ENCODE assay signal across 21 cellular contexts in the genomic region with DNA sequence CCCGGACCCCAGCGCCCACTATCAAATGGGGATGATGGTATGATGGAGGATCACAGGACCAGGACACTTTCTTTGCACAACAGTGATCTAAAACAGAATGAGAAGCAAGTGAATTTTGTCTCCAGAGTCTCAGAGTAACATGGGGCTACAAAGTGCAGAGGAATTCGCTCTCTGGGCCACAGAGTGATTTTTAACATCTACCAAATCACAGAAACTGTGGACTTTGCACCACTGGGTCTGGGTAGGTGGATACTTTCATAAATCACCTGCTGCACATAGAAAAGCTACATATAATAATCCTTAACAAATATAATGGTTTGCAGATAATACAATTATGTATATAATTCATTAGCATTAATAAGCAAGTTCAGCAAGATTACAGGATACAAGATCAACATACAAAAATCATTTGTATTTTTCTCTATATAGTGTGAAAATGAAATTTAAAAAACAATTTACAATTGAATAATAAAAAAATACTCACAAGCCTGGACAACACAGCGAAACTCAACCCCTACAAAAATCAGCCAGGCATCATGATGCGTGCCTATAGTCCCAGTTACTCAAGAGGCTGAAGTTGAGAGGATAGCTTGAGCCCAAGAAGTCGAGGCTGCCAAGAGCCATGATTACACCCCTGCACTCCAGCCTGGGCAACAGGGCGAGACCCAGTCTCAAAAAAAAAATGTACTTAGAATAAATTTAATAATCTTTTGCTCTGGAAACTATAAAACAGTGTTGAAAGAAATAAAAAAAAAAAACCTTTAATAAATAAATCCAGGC.
"Had no signal": no experiment of that assay in that cellular context is flagged by ENCODE, and none has a peak within 500 bp of the region (broad histone marks: within the 10 kb centered on the region; RNA-seq: fewer than 3 reads in every experiment).

No MANE protein-coding gene starts in this region.

- H3K9me3 ChIP-seq: MG63, SJSA1 had no signal

- H3K27ac ChIP-seq: SJSA1, SK-N-MC had no signal

- DNase-seq: IMR-90, Karpas-422, KG1, MG63, NCI-H1092, NCI-H1105 treated with DMSO at 0.1 percent for 48 hours, NCI-H1417 treated with DMSO at 0.1 percent for 48 hours, NCI-H146, NCI-H187, NCI-H2029 treated with DMSO at 0.1 percent for 48 hours, NCI-H2171 treated with DMSO at 0.1 percent for 48 hours, NCI-H345, NCI-H446 treated with DMSO at 0.1 percent for 48 hours, NCI-H510A treated with DMSO at 0.1 percent for 48 hours, NCI-H526, Right ventricle myocardium superior, RPMI8226, SIG-M5 had no signal

- H3K4me3 ChIP-seq: MG63, SJSA1, SK-N-MC had no signal

- H3K4me1 ChIP-seq: SJSA1 had no signal

- H3K27me3 ChIP-seq: MG63, SJSA1 had no signal

- FAIRE-seq: RCC 7860 had no signal
